ENCODE assay signal across 20 cellular contexts in genomic region chr10:49691588-49691987, GRCh38. TPM values are rescaled to one million over a fixed set of nuclear protein-coding genes. Genes with fewer than 3 reads are reported as not detected.
DNase-seq lines count a peak whose midpoint lies in the region; ATAC-seq and TF ChIP-seq lines count a peak whose summit lies in the region.
"Had no signal": no experiment of that assay in that cellular context is flagged by ENCODE, and none has a peak within 500 bp of the region (broad histone marks: within the 10 kb centered on the region; RNA-seq: fewer than 3 reads in every experiment).

No MANE protein-coding gene starts in this region.

- no peak overlapping the region for H2AFZ ChIP-seq in IMR-90 (replicated peaks; ENCODE audit: low read length, poor library complexity)

- no peak overlapping the region for H3K14ac ChIP-seq in IMR-90 (replicated peaks; ENCODE audit: low read depth, low read length)

- H3K4me1 ChIP-seq in IMR-90 (ENCODE audit: control insufficient read depth, insufficient read depth, low read length) (no peaks in the 10 kb centered on the region), iPS-20b (ENCODE audit: insufficient read depth, low read length) (peaks cover 30% of the 10 kb centered on the region; the same call in 1 of the 2 replicates), body of pancreas (no peaks in the 10 kb centered on the region)
- H3K4me1 ChIP-seq: HAP-1 had no signal

- H3K27ac ChIP-seq in IMR-90 (ENCODE audit: insufficient read depth, low read length) (no peak overlapping the region), iPS-20b (ENCODE audit: low read length) (no peak overlapping the region), body of pancreas (no peak overlapping the region)

- H2BK20ac ChIP-seq in IMR-90 (ENCODE audit: low read depth, low read length), result no peak overlapping the region

- intact Hi-C loops in IMR-90 (cut with micrococcal nuclease), result no loop called here
- intact Hi-C loops in body of pancreas (cut with DNase I), result no loop called here

- no peaks in the 10 kb centered on the region for H3K9me1 ChIP-seq in IMR-90 (ENCODE audit: insufficient read depth, low read length)

- no peaks in the 10 kb centered on the region for H4K20me1 ChIP-seq in IMR-90 (ENCODE audit: insufficient read depth, low read length)

- H3K4me3 ChIP-seq in IMR-90 (ENCODE audit: insufficient read depth, low read depth, low read length), result no peak overlapping the region
- peak overlapping the region; percentile 60; the same call in 1 of the 2 replicates for H3K4me3 ChIP-seq in iPS-20b (ENCODE audit: low read length)
- no peak overlapping the region for H3K4me3 ChIP-seq in body of pancreas
- H3K4me3 ChIP-seq: HAP-1 had no signal

- BruUV-seq in IMR-90 (replicated peaks; lab: Mats Ljungman, UMichigan), result no TSS peak

- H3K18ac ChIP-seq in IMR-90 (ENCODE audit: low read depth, low read length), result no peak overlapping the region

- ATAC-seq in IMR-90 (ENCODE audit: low read depth) (no peak), body of pancreas (no peak)

- H3K36me3 ChIP-seq in IMR-90 (ENCODE audit: control insufficient read depth, insufficient read depth, low read length) (no peaks in the 10 kb centered on the region), iPS-20b (ENCODE audit: insufficient read depth, low read depth, low read length) (no peaks in the 10 kb centered on the region), body of pancreas (replicated peaks in 1 of 2; ENCODE audit: insufficient read depth in 1 of 2, low read depth in 2 of 2) (no peaks in the 10 kb centered on the region)
- H3K36me3 ChIP-seq: HAP-1 had no signal

- H3K4ac ChIP-seq in IMR-90 (ENCODE audit: low read depth, low read length), result no peak overlapping the region

- no peak for TF ChIP-seq RAD21 in IMR-90 (IDR thresholded peaks at IDR 0.05; ENCODE audit: low read length)

- TF ChIP-seq POLR2A in IMR-90 (IDR thresholded peaks at IDR 0.05; ENCODE audit: low read depth, low read length), result no peak
- TF ChIP-seq POLR2A in body of pancreas (IDR thresholded peaks at IDR 0.05), result no peak

- H4K5ac ChIP-seq in IMR-90 (ENCODE audit: low read depth, low read length), result no peak overlapping the region

- no peak overlapping the region for H3K56ac ChIP-seq in IMR-90 (ENCODE audit: extremely low read depth, insufficient read depth, low read length)

- WGBS in IMR-90 (ENCODE audit: extremely low coverage in 2 of 2, insufficient read length in 1 of 2), 2 experiments, result 0% methylated on average over 1 of the region's 9 CpGs; no CpG with 5 or more reads in 1 of the 2 experiments
- WGBS in body of pancreas, 2 donors, result 35 to 39% methylated on average over 7 to 9 of the region's 9 CpGs

- no peak overlapping the region for H2BK5ac ChIP-seq in IMR-90 (ENCODE audit: low read depth, low read length, poor library complexity, severe bottlenecking)

- H3K36me3 Mint-ChIP-seq in osteocyte (ENCODE audit: unreplicated experiment), result no peaks in the 10 kb centered on the region
- H3K36me3 Mint-ChIP-seq: CD4-positive, alpha-beta memory T cell had no signal

- dilution Hi-C loops in IMR-90 (cut with HindIII; ENCODE audit: low sequenced_read_pairs, unreplicated experiment), result no loop called here

- in situ Hi-C loops in IMR-90 (cut with MboI; ENCODE audit: low sequenced_read_pairs), result no loop called here

- no peak overlapping the region for H3K23ac ChIP-seq in IMR-90 (ENCODE audit: low read depth, low read length)

- H3K9me3 ChIP-seq in IMR-90 (ENCODE audit: control insufficient read depth, insufficient read depth, low read length), result peaks cover 3% of the 10 kb centered on the region; the same call in 1 of the 2 replicates
- H3K9me3 ChIP-seq in iPS-20b (ENCODE audit: insufficient read depth, low read depth, low read length), result peaks cover 7% of the 10 kb centered on the region; the same call in 1 of the 2 replicates
- H3K9me3 ChIP-seq in body of pancreas, result no peaks in the 10 kb centered on the region
- H3K9me3 ChIP-seq: HAP-1 had no signal

- CTCF ChIA-PET in IMR-90 (lab: Yijun Ruan, JAX), result no interaction called here

- DNase-seq in IMR-90 (no peak), osteocyte (ENCODE audit: extremely low spot score, unreplicated experiment) (peak; percentile 60), body of pancreas (no peak), GOT3 (lab: John Stamatoyannopoulos, UW) (no peak)
- DNase-seq in activated CD4-positive, CD25-positive, alpha-beta regulatory T cell (lab: John Stamatoyannopoulos, UW), result no peak
- DNase-seq: C1 segment of cervical spinal cord; Calu3; CD4-positive, alpha-beta memory T cell; COR-L47; DMS53; DMS79 treated with DMSO at 0.1 percent for 48 hours; GF-D8; HFFc6 had no signal

- H2BK120ac ChIP-seq in IMR-90 (ENCODE audit: low read depth, low read length), result no peak overlapping the region

- no peak overlapping the region for H2BK15ac ChIP-seq in IMR-90 (ENCODE audit: low read depth, low read length)

- H4K91ac ChIP-seq in IMR-90 (ENCODE audit: insufficient read depth, low read depth, low read length), result no peak overlapping the region

- peak overlapping the region; percentile 18 for H2AK9ac ChIP-seq in IMR-90 (replicated peaks; ENCODE audit: low read depth, low read length, poor library complexity)

- no peak overlapping the region for H3K4me2 ChIP-seq in IMR-90 (ENCODE audit: low read depth, low read length)

- TF ChIP-seq CTCF in IMR-90 (conservative IDR thresholded peaks at IDR 0.05; ENCODE audit: low read depth, low read length) (no peak), osteocyte (IDR thresholded peaks at IDR 0.05) (no peak), body of pancreas (IDR thresholded peaks at IDR 0.05) (no peak)

- H3K27me3 Mint-ChIP-seq in osteocyte (ENCODE audit: unreplicated experiment), result peaks cover 70% of the 10 kb centered on the region

- no peak overlapping the region for H3K4me3 Mint-ChIP-seq in osteocyte (ENCODE audit: unreplicated experiment)
- H3K4me3 Mint-ChIP-seq: CD4-positive, alpha-beta memory T cell; HFFc6 had no signal

- no peaks in the 10 kb centered on the region for H3K4me1 Mint-ChIP-seq in osteocyte (ENCODE audit: unreplicated experiment)
- H3K4me1 Mint-ChIP-seq: CD4-positive, alpha-beta memory T cell had no signal

- H3K27ac Mint-ChIP-seq in osteocyte (ENCODE audit: unreplicated experiment), result no peak overlapping the region
- H3K27ac Mint-ChIP-seq: CD4-positive, alpha-beta memory T cell; HFFc6 had no signal

- peaks cover 3% of the 10 kb centered on the region for H3K9me3 Mint-ChIP-seq in osteocyte (ENCODE audit: unreplicated experiment)
- H3K9me3 Mint-ChIP-seq: HFFc6 had no signal

- POLR2A ChIA-PET in IMR-90 (lab: Charles Lee; ENCODE audit: unreplicated experiment), result no interaction called here

- no peaks in the 10 kb centered on the region for H3K79me1 ChIP-seq in IMR-90 (ENCODE audit: low read depth in 1 of 2, low read length in 2 of 2)

- no peak overlapping the region for H3K9ac ChIP-seq in IMR-90 (ENCODE audit: low read depth, low read length)
- no peak overlapping the region for H3K9ac ChIP-seq in iPS-20b (ENCODE audit: low read depth, low read length)

- no peak overlapping the region for H4K8ac ChIP-seq in IMR-90 (ENCODE audit: low read depth in 2 of 2, low read length in 2 of 2)

- H3K27me3 ChIP-seq in IMR-90 (ENCODE audit: control insufficient read depth, insufficient read depth, low read length) (peaks cover 42% of the 10 kb centered on the region), iPS-20b (ENCODE audit: insufficient read depth, low read length) (peaks cover 100% of the 10 kb centered on the region), body of pancreas (peaks cover 0 to 6% of the 10 kb centered on the region in 2 donors)

- no peak overlapping the region for H2AK5ac ChIP-seq in IMR-90 (ENCODE audit: low read depth, low read length)

TF ChIP-seq in IMR-90, 13 proteins besides CTCF, POLR2A, EP300 and RAD21:
- no peak for TF ChIP-seq FOS (IDR thresholded peaks at IDR 0.05; ENCODE audit: low read depth, low read length)
- no peak for TF ChIP-seq BHLHE40 (IDR thresholded peaks at IDR 0.05; ENCODE audit: low read depth, low read length)
- no peak for TF ChIP-seq RCOR1 (IDR thresholded peaks at IDR 0.05; ENCODE audit: insufficient replicate concordance, low read length)
- TF ChIP-seq CHD1 (IDR thresholded peaks at IDR 0.05; ENCODE audit: low read depth, low read length), result no peak
- no peak for TF ChIP-seq NFE2L2 (IDR thresholded peaks at IDR 0.05; ENCODE audit: low read depth, low read length)
- TF ChIP-seq CEBPB (IDR thresholded peaks at IDR 0.05; ENCODE audit: low read depth, low read length), result no peak
- no peak for TF ChIP-seq MXI1 (IDR thresholded peaks at IDR 0.05; ENCODE audit: borderline replicate concordance, low read depth, low read length)
- TF ChIP-seq ELK1 (IDR thresholded peaks at IDR 0.05; ENCODE audit: borderline replicate concordance, low read depth, low read length), result no peak
- no peak for TF ChIP-seq MAZ (IDR thresholded peaks at IDR 0.05; ENCODE audit: borderline replicate concordance, low read depth, low read length)
- no peak for TF ChIP-seq MAFK (IDR thresholded peaks at IDR 0.05; ENCODE audit: low read depth, low read length)

RNA-seq across cellular contexts. Expression of gene C10orf53, which starts 12.1 kb away (rescaled TPM):
- not detected in 2 replicates for total RNA-seq in IMR-90 (2012; rRNA removed)
- not detected in 2 replicates for polyA plus RNA-seq in IMR-90 (2012; rRNA removed)
- not detected in 2 replicates for polyA plus RNA-seq in IMR-90 (2012; cell fraction: cytosol; rRNA removed)
- polyA plus RNA-seq in IMR-90 (2012; cell fraction: nucleus; rRNA removed; ENCODE audit: low replicate concordance), result not detected in 2 replicates
- total RNA-seq in osteocyte, result not detected in 2 replicates
- not detected for total RNA-seq in body of pancreas
- total RNA-seq: A172; A673; Calu3; CD4-positive, alpha-beta memory T cell; Daoy; G401; HFFc6 had no signal
- polyA plus RNA-seq: BJ; CD4-positive, alpha-beta memory T cell had no signal
